In the genomic region with DNA sequence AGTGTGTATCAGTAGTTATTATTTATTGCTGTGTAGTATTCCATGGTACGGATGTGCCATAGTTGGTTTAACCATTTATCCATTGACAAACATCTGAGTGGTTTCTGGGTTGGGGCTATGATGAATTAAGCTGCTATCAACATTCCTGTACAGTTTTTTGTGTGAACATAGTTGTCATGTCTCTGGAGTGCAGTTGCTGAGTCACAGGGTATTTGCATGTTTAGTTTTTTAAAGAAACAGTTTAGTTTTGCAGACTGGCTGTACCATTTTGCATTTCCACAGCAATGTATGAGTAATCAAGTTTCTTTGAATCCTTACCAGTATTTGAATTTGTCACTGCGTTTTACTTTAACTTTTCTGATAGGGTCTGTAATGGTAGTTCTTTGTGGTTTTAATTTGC, we compare ENCODE assay signal across 17 cellular contexts.
A peak's percentile ranks its signal among the peaks of the same experiment; 100 is the strongest.
DNase-seq lines count a peak whose midpoint lies in the region; FAIRE-seq and TF ChIP-seq lines count a peak whose summit lies in the region.
"Had no signal": no experiment of that assay in that cellular context is flagged by ENCODE, and none has a peak within 500 bp of the region (broad histone marks: within the 10 kb centered on the region; RNA-seq: fewer than 3 reads in every experiment).

No MANE protein-coding gene starts in this region.

- no peak overlapping the region for H3K4me2 ChIP-seq in keratinocyte (ENCODE audit: control insufficient read depth, extremely low read depth, insufficient read depth, low read depth, low read length)

- H3K9ac ChIP-seq in keratinocyte (ENCODE audit: control insufficient read depth, extremely low read depth, insufficient read depth, low read length): no peak overlapping the region

- no peaks in the 10 kb centered on the region for H3K79me2 ChIP-seq in keratinocyte (ENCODE audit: control insufficient read depth, insufficient read depth, low read length)

- DNase-seq in AG10803 (ENCODE audit: low read depth): peak; percentile 58
- DNase-seq in MV-4-11 (lab: John Stamatoyannopoulos, UW): peak; percentile 6
- peak; percentile 68 to 92 for DNase-seq in cardiac fibroblast (ENCODE audit: low read depth in 2 of 2)
- DNase-seq in keratinocyte (ENCODE audit: low read depth, low spot score): no peak
- no peak for DNase-seq in OCI-M2 (lab: John Stamatoyannopoulos, UW; ENCODE audit: unreplicated experiment)
- DNase-seq in NCI-H524 treated with DMSO at 0.1 percent for 48 hours (lab: John Stamatoyannopoulos, UW): no peak
- no peak for DNase-seq in NCI-H748 treated with DMSO at 0.1 percent for 48 hours (lab: John Stamatoyannopoulos, UW)
- no peak for DNase-seq in kidney glomerular epithelial cell (lab: John Stamatoyannopoulos, UW)
- DNase-seq: activated CD4-positive, alpha-beta T cell treated with anti-CD3 and anti-CD28 coated beads, Interleukin-2, amount 10 ng/mL, durations not matched to agents 7 days and 5 days; activated CD8-positive, alpha-beta memory T cell treated with anti-CD3 and anti-CD28 coated beads, Interleukin-2, amount 50 U/mL, for 4 hours; activated gamma-delta T cell; AML-193; DND-41; endodermal cell; NCI-H187 had no signal

- TF ChIP-seq CTCF in AG10803 (conservative IDR thresholded peaks at IDR 0.05; ENCODE audit: low read length) (no peak), cardiac fibroblast (IDR thresholded peaks at IDR 0.05; ENCODE audit: low read depth, low read length) (no peak), keratinocyte (optimal IDR thresholded peaks at IDR 0.05 in 1 of 3, IDR thresholded peaks at IDR 0.05 in 1 of 3, conservative IDR thresholded peaks at IDR 0.05 in 1 of 3; ENCODE audit: extremely low read depth in 1 of 3, insufficient read depth in 2 of 3, low read length in 3 of 3) (no peak)

- no peak overlapping the region for H3K27ac ChIP-seq in keratinocyte (ENCODE audit: control insufficient read depth, insufficient read depth, low read length)
- H3K27ac ChIP-seq: thoracic aorta had no signal

- H3K4me3 ChIP-seq in AG10803 (ENCODE audit: low read length): no peak overlapping the region
- no peak overlapping the region for H3K4me3 ChIP-seq in cardiac fibroblast (replicated peaks in 1 of 2; ENCODE audit: low read depth in 2 of 2, low read length in 2 of 2)
- H3K4me3 ChIP-seq in keratinocyte (ENCODE audit: control insufficient read depth in 2 of 3, extremely low read depth in 1 of 3, insufficient read depth in 2 of 3, low read depth in 1 of 3, low read length in 3 of 3): no peak overlapping the region
- H3K4me3 ChIP-seq: thoracic aorta had no signal

- no peaks in the 10 kb centered on the region for H3K9me1 ChIP-seq in keratinocyte (ENCODE audit: control insufficient read depth, extremely low read depth, insufficient read depth, low read length)

- no peaks in the 10 kb centered on the region for H3K9me3 ChIP-seq in keratinocyte (ENCODE audit: control insufficient read depth, low read depth, low read length)
- H3K9me3 ChIP-seq: thoracic aorta had no signal

- no peaks in the 10 kb centered on the region for H3K4me1 ChIP-seq in keratinocyte (ENCODE audit: control insufficient read depth, extremely low read depth, insufficient read depth, low read length)

- peak; percentile 59 for FAIRE-seq in keratinocyte (lab: Jason Lieb, UNC)
- FAIRE-seq: colon had no signal

- no peaks in the 10 kb centered on the region for H3K27me3 ChIP-seq in keratinocyte (ENCODE audit: control insufficient read depth, extremely low read depth, insufficient read depth, low read length)

- H2AFZ ChIP-seq in keratinocyte (ENCODE audit: control insufficient read depth, low read length): no peak overlapping the region

- H3K36me3 ChIP-seq in keratinocyte (ENCODE audit: control insufficient read depth in 2 of 2, extremely low read depth in 1 of 2, insufficient read depth in 2 of 2, low read length in 2 of 2): no peaks in the 10 kb centered on the region
- H3K36me3 ChIP-seq: thoracic aorta had no signal

- dilution Hi-C loops in keratinocyte (cut with MboI; ENCODE audit: extremely low pct_ligation_motif_present, low sequenced_read_pairs): no loop called here

- H4K20me1 ChIP-seq in keratinocyte (ENCODE audit: control insufficient read depth, extremely low read depth, insufficient read depth, low read length): no peaks in the 10 kb centered on the region

Comparison
In these comparisons a context has a peak if more than half of its experiments do, and no peak if none do; other contexts are left out.
1. DNase-seq: peak in AG10803 (single experiment), MV-4-11 (single experiment) and cardiac fibroblast (2 of 2); none in keratinocyte (single experiment), OCI-M2 (single experiment), NCI-H524 treated with DMSO at 0.1 percent for 48 hours (single experiment), NCI-H748 treated with DMSO at 0.1 percent for 48 hours (single experiment) and kidney glomerular epithelial cell (single experiment).